In genomic region chr11:65355776-65356393, GRCh38 we compare ENCODE assay signal across 8 cellular contexts. TPM values are rescaled to one million over a fixed set of nuclear protein-coding genes. Genes with fewer than 3 reads are reported as not detected.
DNase-seq lines count a peak whose midpoint lies in the region; ATAC-seq and TF ChIP-seq lines count a peak whose summit lies in the region.

No MANE protein-coding gene starts in this region.

- POLR2A ChIA-PET in GM10248 (lab: Yijun Ruan, JAX): interaction anchor here (1.6 kb wide), 1 partner anchor 149 kb away, joined by 5 read pairs; no protein-coding TSS in a partner anchor

- H3K36me3 Mint-ChIP-seq in T-helper 17 cell (ENCODE audit: low read depth) (peaks cover 4% of the 10 kb centered on the region), osteocyte (ENCODE audit: unreplicated experiment) (peaks cover 11% of the 10 kb centered on the region)

- no peaks in the 10 kb centered on the region for H3K9me3 Mint-ChIP-seq in osteocyte (ENCODE audit: unreplicated experiment)

- ATAC-seq in T-helper 17 cell (no peak), HG03571 (IDR thresholded peaks at IDR 0.05; ENCODE audit: unreplicated experiment) (no peak), HG03045 (IDR thresholded peaks at IDR 0.05; ENCODE audit: unreplicated experiment) (no peak)

- CTCF ChIA-PET in GM10248 (lab: Yijun Ruan, JAX): interaction anchor here (0.6 to 3.5 kb wide), 10 partner anchors 8 to 437 kb away, joined by 3 to 17 read pairs (median 4); partner anchors contain the start of gene DPF2

- peak overlapping the region; percentile 93 for H3K4me3 Mint-ChIP-seq in T-helper 17 cell
- peak overlapping the region; percentile 68 for H3K4me3 Mint-ChIP-seq in osteocyte (ENCODE audit: unreplicated experiment)

- no peaks in the 10 kb centered on the region for H3K9me3 ChIP-seq in T-helper 17 cell (ENCODE audit: control insufficient read depth, low read length, poor library complexity, severe bottlenecking)

- H3K27ac Mint-ChIP-seq in T-helper 17 cell: peak overlapping the region; percentile 37
- no peak overlapping the region for H3K27ac Mint-ChIP-seq in osteocyte (ENCODE audit: unreplicated experiment)

- DNase-seq in DMS79 (lab: John Stamatoyannopoulos, UW) (peak; percentile 56), T-helper 17 cell (no peak), fibroblast of peridontal ligament (ENCODE audit: extremely low read depth) (peak; percentile 38), osteocyte (ENCODE audit: extremely low spot score, unreplicated experiment) (no peak), GM10248 (ENCODE audit: extremely low spot score) (no peak), OCI-M1 (lab: John Stamatoyannopoulos, UW) (no peak)

- peaks cover 12% of the 10 kb centered on the region for H3K4me1 Mint-ChIP-seq in T-helper 17 cell
- H3K4me1 Mint-ChIP-seq in osteocyte (ENCODE audit: unreplicated experiment): peaks cover 15% of the 10 kb centered on the region

- no peak for TF ChIP-seq CTCF in osteocyte (IDR thresholded peaks at IDR 0.05)
- TF ChIP-seq CTCF in GM10248 (IDR thresholded peaks at IDR 0.05; ENCODE audit: control extremely low read depth, extremely low read depth, low read depth, missing control alignments): no peak

- H3K27me3 Mint-ChIP-seq in T-helper 17 cell: no peaks in the 10 kb centered on the region
- peaks cover 7% of the 10 kb centered on the region for H3K27me3 Mint-ChIP-seq in osteocyte (ENCODE audit: unreplicated experiment)

RNA-seq across cellular contexts. Expression of gene TIGD3, which starts 1.3 kb away (rescaled TPM):
- under 1 TPM; 0.21 to 0.45 TPM for total RNA-seq in T-helper 17 cell
- total RNA-seq in osteocyte: 0.16 and 0.24 TPM in 2 replicates

RNA-seq across cellular contexts. Expression of gene DPF2, which starts 22.2 kb away (rescaled TPM):
- total RNA-seq in T-helper 17 cell (10 to 100 TPM; 49.1 to 62.6 TPM), osteocyte (57.7 and 74.9 TPM in 2 replicates)

RNA-seq across cellular contexts. Expression of gene SLC25A45, which starts 26.6 kb away (rescaled TPM):
- total RNA-seq in T-helper 17 cell: 10 to 100 TPM; 57.7 to 61.6 TPM
- total RNA-seq in osteocyte: 9.9 and 10.8 TPM in 2 replicates

RNA-seq across cellular contexts. Expression of gene FRMD8, which starts 30.6 kb away (rescaled TPM):
- total RNA-seq in T-helper 17 cell: 10 to 100 TPM; 29.2 to 37.5 TPM
- total RNA-seq in osteocyte: 62.8 and 65.8 TPM in 2 replicates

RNA-seq across cellular contexts. Expression of gene CDC42EP2, which starts 41.2 kb away (rescaled TPM):
- total RNA-seq in T-helper 17 cell: under 1 TPM in 1 of 2 donors, not detected in 1; 0.55 TPM
- 20.7 and 23.1 TPM in 2 replicates for total RNA-seq in osteocyte

Comparison
In these comparisons a context has a peak if more than half of its experiments do, and no peak if none do; other contexts are left out.
1. DNase-seq: peak in DMS79 (single experiment) and fibroblast of peridontal ligament (single experiment); none in T-helper 17 cell (0 of 3), osteocyte (single experiment), GM10248 (single experiment) and OCI-M1 (single experiment).